1 cellular context compared by ENCODE assay signal in genomic region chr22:40181323-40181722, GRCh38.
TF ChIP-seq lines count a peak whose summit lies in the region.

No MANE protein-coding gene starts in this region.

TF ChIP-seq in GM23338, 12 proteins besides CTCF, POLR2A, EP300 and RAD21 (continued from another document):
- TF ChIP-seq, protein P1, sequence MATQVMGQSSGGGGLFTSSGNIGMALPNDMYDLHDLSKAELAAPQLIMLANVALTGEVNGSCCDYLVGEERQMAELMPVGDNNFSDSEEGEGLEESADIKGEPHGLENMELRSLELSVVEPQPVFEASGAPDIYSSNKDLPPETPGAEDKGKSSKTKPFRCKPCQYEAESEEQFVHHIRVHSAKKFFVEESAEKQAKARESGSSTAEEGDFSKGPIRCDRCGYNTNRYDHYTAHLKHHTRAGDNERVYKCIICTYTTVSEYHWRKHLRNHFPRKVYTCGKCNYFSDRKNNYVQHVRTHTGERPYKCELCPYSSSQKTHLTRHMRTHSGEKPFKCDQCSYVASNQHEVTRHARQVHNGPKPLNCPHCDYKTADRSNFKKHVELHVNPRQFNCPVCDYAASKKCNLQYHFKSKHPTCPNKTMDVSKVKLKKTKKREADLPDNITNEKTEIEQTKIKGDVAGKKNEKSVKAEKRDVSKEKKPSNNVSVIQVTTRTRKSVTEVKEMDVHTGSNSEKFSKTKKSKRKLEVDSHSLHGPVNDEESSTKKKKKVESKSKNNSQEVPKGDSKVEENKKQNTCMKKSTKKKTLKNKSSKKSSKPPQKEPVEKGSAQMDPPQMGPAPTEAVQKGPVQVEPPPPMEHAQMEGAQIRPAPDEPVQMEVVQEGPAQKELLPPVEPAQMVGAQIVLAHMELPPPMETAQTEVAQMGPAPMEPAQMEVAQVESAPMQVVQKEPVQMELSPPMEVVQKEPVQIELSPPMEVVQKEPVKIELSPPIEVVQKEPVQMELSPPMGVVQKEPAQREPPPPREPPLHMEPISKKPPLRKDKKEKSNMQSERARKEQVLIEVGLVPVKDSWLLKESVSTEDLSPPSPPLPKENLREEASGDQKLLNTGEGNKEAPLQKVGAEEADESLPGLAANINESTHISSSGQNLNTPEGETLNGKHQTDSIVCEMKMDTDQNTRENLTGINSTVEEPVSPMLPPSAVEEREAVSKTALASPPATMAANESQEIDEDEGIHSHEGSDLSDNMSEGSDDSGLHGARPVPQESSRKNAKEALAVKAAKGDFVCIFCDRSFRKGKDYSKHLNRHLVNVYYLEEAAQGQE (IDR thresholded peaks at IDR 0.05; ENCODE audit: unreplicated experiment), result no peak
- no peak for TF ChIP-seq POLR2AphosphoS5 (IDR thresholded peaks at IDR 0.05; ENCODE audit: low read depth)
- TF ChIP-seq CREB1 (CRISPR knock-in tag; IDR thresholded peaks at IDR 0.05; ENCODE audit: low read depth), result no peak
- no peak for TF ChIP-seq NANOG (IDR thresholded peaks at IDR 0.05; ENCODE audit: borderline replicate concordance)
- no peak for TF ChIP-seq JUNB (IDR thresholded peaks at IDR 0.05; ENCODE audit: unreplicated experiment)
- no peak for TF ChIP-seq EZH2phosphoT487 (IDR thresholded peaks at IDR 0.05; ENCODE audit: unreplicated experiment)
- TF ChIP-seq, protein P2, sequence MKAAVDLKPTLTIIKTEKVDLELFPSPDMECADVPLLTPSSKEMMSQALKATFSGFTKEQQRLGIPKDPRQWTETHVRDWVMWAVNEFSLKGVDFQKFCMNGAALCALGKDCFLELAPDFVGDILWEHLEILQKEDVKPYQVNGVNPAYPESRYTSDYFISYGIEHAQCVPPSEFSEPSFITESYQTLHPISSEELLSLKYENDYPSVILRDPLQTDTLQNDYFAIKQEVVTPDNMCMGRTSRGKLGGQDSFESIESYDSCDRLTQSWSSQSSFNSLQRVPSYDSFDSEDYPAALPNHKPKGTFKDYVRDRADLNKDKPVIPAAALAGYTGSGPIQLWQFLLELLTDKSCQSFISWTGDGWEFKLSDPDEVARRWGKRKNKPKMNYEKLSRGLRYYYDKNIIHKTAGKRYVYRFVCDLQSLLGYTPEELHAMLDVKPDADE (IDR thresholded peaks at IDR 0.05), result no peak
- no peak for TF ChIP-seq EZH2 (IDR thresholded peaks at IDR 0.05; ENCODE audit: low read depth, unreplicated experiment)
